In genomic region chr12:117143008-117143532, GRCh38 we compare ENCODE assay signal across 1 cellular context.
TF ChIP-seq lines count a peak whose summit lies in the region.

No MANE protein-coding gene starts in this region.

TF ChIP-seq in GM12878, 131 proteins besides CTCF, POLR2A, EP300 and RAD21 (continued from another document and continues in another):
- TF ChIP-seq, protein P1, sequence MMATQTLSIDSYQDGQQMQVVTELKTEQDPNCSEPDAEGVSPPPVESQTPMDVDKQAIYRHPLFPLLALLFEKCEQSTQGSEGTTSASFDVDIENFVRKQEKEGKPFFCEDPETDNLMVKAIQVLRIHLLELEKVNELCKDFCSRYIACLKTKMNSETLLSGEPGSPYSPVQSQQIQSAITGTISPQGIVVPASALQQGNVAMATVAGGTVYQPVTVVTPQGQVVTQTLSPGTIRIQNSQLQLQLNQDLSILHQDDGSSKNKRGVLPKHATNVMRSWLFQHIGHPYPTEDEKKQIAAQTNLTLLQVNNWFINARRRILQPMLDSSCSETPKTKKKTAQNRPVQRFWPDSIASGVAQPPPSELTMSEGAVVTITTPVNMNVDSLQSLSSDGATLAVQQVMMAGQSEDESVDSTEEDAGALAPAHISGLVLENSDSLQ (IDR thresholded peaks at IDR 0.05) = no peak
- no peak for TF ChIP-seq STAT3 (IDR thresholded peaks at IDR 0.05; ENCODE audit: low read depth, low read length)
- no peak for TF ChIP-seq SIN3A (IDR thresholded peaks at IDR 0.05; ENCODE audit: low read depth, low read length)
- no peak for TF ChIP-seq SREBF2 (IDR thresholded peaks at IDR 0.05; ENCODE audit: low read length)
- no peak for TF ChIP-seq ZNF274 (IDR thresholded peaks at IDR 0.05; ENCODE audit: insufficient read depth, insufficient read length)
- peak; percentile 78; the same call in 1 of the 2 replicates for TF ChIP-seq TCF3 (IDR thresholded peaks at IDR 0.05; ENCODE audit: borderline replicate concordance, insufficient read depth, low read depth, low read length)
- no peak for TF ChIP-seq SMAD5 (IDR thresholded peaks at IDR 0.05; ENCODE audit: low read depth)
- no peak for TF ChIP-seq ZNF217 (IDR thresholded peaks at IDR 0.05)
- peak; percentile 22; the same call in 1 of the 2 replicates for TF ChIP-seq RUNX3 (IDR thresholded peaks at IDR 0.05; ENCODE audit: low read length)
- no peak for TF ChIP-seq RBBP5 (conservative IDR thresholded peaks at IDR 0.05)
- TF ChIP-seq MTA2 (IDR thresholded peaks at IDR 0.05; ENCODE audit: low read depth) = 0 out of 2 replicates have a peak, but pooled peaks have one; percentile 39
- TF ChIP-seq NR2F1 (conservative IDR thresholded peaks at IDR 0.05) = peak; percentile 68; the same call in 1 of the 2 replicates
- TF ChIP-seq IKZF1 (conservative IDR thresholded peaks at IDR 0.05) = no peak
- no peak for TF ChIP-seq IRF4 (IDR thresholded peaks at IDR 0.05; ENCODE audit: low read depth, low read length)
- no peak for TF ChIP-seq SRF (IDR thresholded peaks at IDR 0.05; ENCODE audit: low read depth in 2 of 2, low read length in 2 of 2)
- no peak for TF ChIP-seq ZNF24 (IDR thresholded peaks at IDR 0.05)
- TF ChIP-seq FOXM1 (IDR thresholded peaks at IDR 0.05; ENCODE audit: low read depth, low read length) = no peak
- no peak for TF ChIP-seq CHD1 (IDR thresholded peaks at IDR 0.05; ENCODE audit: low read depth, low read length)
- TF ChIP-seq TCF12 (IDR thresholded peaks at IDR 0.05; ENCODE audit: low read depth, low read length) = peak; percentile 78; the same call in 1 of the 2 replicates
- TF ChIP-seq ATF3 (IDR thresholded peaks at IDR 0.05; ENCODE audit: borderline replicate concordance, extremely low read depth, low read depth, low read length) = no peak
- TF ChIP-seq, protein P2, sequence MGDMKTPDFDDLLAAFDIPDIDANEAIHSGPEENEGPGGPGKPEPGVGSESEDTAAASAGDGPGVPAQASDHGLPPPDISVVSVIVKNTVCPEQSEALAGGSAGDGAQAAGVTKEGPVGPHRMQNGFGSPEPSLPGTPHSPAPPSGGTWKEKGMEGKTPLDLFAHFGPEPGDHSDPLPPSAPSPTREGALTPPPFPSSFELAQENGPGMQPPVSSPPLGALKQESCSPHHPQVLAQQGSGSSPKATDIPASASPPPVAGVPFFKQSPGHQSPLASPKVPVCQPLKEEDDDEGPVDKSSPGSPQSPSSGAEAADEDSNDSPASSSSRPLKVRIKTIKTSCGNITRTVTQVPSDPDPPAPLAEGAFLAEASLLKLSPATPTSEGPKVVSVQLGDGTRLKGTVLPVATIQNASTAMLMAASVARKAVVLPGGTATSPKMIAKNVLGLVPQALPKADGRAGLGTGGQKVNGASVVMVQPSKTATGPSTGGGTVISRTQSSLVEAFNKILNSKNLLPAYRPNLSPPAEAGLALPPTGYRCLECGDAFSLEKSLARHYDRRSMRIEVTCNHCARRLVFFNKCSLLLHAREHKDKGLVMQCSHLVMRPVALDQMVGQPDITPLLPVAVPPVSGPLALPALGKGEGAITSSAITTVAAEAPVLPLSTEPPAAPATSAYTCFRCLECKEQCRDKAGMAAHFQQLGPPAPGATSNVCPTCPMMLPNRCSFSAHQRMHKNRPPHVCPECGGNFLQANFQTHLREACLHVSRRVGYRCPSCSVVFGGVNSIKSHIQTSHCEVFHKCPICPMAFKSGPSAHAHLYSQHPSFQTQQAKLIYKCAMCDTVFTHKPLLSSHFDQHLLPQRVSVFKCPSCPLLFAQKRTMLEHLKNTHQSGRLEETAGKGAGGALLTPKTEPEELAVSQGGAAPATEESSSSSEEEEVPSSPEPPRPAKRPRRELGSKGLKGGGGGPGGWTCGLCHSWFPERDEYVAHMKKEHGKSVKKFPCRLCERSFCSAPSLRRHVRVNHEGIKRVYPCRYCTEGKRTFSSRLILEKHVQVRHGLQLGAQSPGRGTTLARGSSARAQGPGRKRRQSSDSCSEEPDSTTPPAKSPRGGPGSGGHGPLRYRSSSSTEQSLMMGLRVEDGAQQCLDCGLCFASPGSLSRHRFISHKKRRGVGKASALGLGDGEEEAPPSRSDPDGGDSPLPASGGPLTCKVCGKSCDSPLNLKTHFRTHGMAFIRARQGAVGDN (IDR thresholded peaks at IDR 0.05) = peak; percentile 77; the same call in 1 of the 2 replicates
- TF ChIP-seq NR2C2 (IDR thresholded peaks at IDR 0.05; ENCODE audit: borderline replicate concordance, control insufficient read depth, insufficient read length, low read depth) = no peak
- TF ChIP-seq SMARCA5 (IDR thresholded peaks at IDR 0.05) = no peak
- TF ChIP-seq, protein P3, sequence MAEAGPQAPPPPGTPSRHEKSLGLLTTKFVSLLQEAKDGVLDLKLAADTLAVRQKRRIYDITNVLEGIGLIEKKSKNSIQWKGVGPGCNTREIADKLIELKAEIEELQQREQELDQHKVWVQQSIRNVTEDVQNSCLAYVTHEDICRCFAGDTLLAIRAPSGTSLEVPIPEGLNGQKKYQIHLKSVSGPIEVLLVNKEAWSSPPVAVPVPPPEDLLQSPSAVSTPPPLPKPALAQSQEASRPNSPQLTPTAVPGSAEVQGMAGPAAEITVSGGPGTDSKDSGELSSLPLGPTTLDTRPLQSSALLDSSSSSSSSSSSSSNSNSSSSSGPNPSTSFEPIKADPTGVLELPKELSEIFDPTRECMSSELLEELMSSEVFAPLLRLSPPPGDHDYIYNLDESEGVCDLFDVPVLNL (IDR thresholded peaks at IDR 0.05; ENCODE audit: low read depth, low read length) = no peak
- no peak for TF ChIP-seq USF1 (IDR thresholded peaks at IDR 0.05; ENCODE audit: borderline replicate concordance, extremely low read length, insufficient read depth, low read depth, low read length)
- TF ChIP-seq ZNF622 (IDR thresholded peaks at IDR 0.05) = no peak
- no peak for TF ChIP-seq ZBED1 (IDR thresholded peaks at IDR 0.05; ENCODE audit: borderline replicate concordance)
- TF ChIP-seq BRCA1 (IDR thresholded peaks at IDR 0.05; ENCODE audit: low read depth, low read length) = no peak
- no peak for TF ChIP-seq HDAC2 (IDR thresholded peaks at IDR 0.05)
- TF ChIP-seq NFYA (IDR thresholded peaks at IDR 0.05; ENCODE audit: borderline replicate concordance, low read depth, low read length) = no peak
- no peak for TF ChIP-seq E4F1 (IDR thresholded peaks at IDR 0.05; ENCODE audit: borderline replicate concordance, partially characterized antibody)
- TF ChIP-seq EZH2 (IDR thresholded peaks at IDR 0.05; ENCODE audit: borderline replicate concordance, control insufficient read depth, low read depth, low read length) = no peak
- no peak for TF ChIP-seq TARDBP (IDR thresholded peaks at IDR 0.05; ENCODE audit: borderline replicate concordance)
- TF ChIP-seq WRNIP1 (IDR thresholded peaks at IDR 0.05; ENCODE audit: borderline replicate concordance, low read depth, low read length) = no peak
- no peak for TF ChIP-seq MXI1 (IDR thresholded peaks at IDR 0.05; ENCODE audit: low read depth, low read length)
- TF ChIP-seq RB1 (IDR thresholded peaks at IDR 0.05; ENCODE audit: borderline replicate concordance) = no peak
- no peak for TF ChIP-seq NFXL1 (IDR thresholded peaks at IDR 0.05; ENCODE audit: borderline replicate concordance)
- TF ChIP-seq, protein P4, sequence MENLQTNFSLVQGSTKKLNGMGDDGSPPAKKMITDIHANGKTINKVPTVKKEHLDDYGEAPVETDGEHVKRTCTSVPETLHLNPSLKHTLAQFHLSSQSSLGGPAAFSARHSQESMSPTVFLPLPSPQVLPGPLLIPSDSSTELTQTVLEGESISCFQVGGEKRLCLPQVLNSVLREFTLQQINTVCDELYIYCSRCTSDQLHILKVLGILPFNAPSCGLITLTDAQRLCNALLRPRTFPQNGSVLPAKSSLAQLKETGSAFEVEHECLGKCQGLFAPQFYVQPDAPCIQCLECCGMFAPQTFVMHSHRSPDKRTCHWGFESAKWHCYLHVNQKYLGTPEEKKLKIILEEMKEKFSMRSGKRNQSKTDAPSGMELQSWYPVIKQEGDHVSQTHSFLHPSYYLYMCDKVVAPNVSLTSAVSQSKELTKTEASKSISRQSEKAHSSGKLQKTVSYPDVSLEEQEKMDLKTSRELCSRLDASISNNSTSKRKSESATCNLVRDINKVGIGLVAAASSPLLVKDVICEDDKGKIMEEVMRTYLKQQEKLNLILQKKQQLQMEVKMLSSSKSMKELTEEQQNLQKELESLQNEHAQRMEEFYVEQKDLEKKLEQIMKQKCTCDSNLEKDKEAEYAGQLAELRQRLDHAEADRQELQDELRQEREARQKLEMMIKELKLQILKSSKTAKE (IDR thresholded peaks at IDR 0.05; ENCODE audit: low read depth, poor library complexity, severe bottlenecking) = no peak
- TF ChIP-seq HCFC1 (IDR thresholded peaks at IDR 0.05; ENCODE audit: low read length) = no peak
- TF ChIP-seq SPI1 (IDR thresholded peaks at IDR 0.05; ENCODE audit: borderline replicate concordance, insufficient read depth, low read depth, low read length) = no peak
- no peak for TF ChIP-seq MEF2B (IDR thresholded peaks at IDR 0.05; ENCODE audit: partially characterized antibody, poor library complexity, severe bottlenecking)
- peak; percentile 50 to 51; a peak in 2 of 4 replicates for TF ChIP-seq BHLHE40 (IDR thresholded peaks at IDR 0.05; ENCODE audit: borderline replicate concordance in 1 of 2, low read depth in 2 of 2, low read length in 1 of 2)
- no peak for TF ChIP-seq SIX5 (IDR thresholded peaks at IDR 0.05; ENCODE audit: low read depth, low read length, severe bottlenecking)
- TF ChIP-seq CEBPB (IDR thresholded peaks at IDR 0.05; ENCODE audit: borderline replicate concordance in 1 of 2, low read depth in 2 of 2, low read length in 2 of 2) = no peak
- TF ChIP-seq RCOR1 (conservative IDR thresholded peaks at IDR 0.05; ENCODE audit: low read depth, low read length) = no peak
- TF ChIP-seq ZNF207 (IDR thresholded peaks at IDR 0.05; ENCODE audit: borderline replicate concordance) = no peak
- TF ChIP-seq SP1 (IDR thresholded peaks at IDR 0.05; ENCODE audit: low read depth, low read length) = peak; percentile 30
- no peak for TF ChIP-seq NRF1 (conservative IDR thresholded peaks at IDR 0.05; ENCODE audit: low read depth, low read length)
- TF ChIP-seq, protein P5, sequence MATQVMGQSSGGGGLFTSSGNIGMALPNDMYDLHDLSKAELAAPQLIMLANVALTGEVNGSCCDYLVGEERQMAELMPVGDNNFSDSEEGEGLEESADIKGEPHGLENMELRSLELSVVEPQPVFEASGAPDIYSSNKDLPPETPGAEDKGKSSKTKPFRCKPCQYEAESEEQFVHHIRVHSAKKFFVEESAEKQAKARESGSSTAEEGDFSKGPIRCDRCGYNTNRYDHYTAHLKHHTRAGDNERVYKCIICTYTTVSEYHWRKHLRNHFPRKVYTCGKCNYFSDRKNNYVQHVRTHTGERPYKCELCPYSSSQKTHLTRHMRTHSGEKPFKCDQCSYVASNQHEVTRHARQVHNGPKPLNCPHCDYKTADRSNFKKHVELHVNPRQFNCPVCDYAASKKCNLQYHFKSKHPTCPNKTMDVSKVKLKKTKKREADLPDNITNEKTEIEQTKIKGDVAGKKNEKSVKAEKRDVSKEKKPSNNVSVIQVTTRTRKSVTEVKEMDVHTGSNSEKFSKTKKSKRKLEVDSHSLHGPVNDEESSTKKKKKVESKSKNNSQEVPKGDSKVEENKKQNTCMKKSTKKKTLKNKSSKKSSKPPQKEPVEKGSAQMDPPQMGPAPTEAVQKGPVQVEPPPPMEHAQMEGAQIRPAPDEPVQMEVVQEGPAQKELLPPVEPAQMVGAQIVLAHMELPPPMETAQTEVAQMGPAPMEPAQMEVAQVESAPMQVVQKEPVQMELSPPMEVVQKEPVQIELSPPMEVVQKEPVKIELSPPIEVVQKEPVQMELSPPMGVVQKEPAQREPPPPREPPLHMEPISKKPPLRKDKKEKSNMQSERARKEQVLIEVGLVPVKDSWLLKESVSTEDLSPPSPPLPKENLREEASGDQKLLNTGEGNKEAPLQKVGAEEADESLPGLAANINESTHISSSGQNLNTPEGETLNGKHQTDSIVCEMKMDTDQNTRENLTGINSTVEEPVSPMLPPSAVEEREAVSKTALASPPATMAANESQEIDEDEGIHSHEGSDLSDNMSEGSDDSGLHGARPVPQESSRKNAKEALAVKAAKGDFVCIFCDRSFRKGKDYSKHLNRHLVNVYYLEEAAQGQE (IDR thresholded peaks at IDR 0.05; ENCODE audit: low read depth, low read length) = no peak
- no peak for TF ChIP-seq SUPT20H (IDR thresholded peaks at IDR 0.05; ENCODE audit: borderline replicate concordance, control insufficient read depth, low read depth, low read length)
- no peak for TF ChIP-seq RFX5 (IDR thresholded peaks at IDR 0.05; ENCODE audit: low read depth, low read length)
- peak; percentile 55; the same call in 1 of the 2 replicates for TF ChIP-seq NFIC (IDR thresholded peaks at IDR 0.05; ENCODE audit: low read depth, low read length)
